Comparison of ENCODE assay signal across 8 cellular contexts in the genomic region with DNA sequence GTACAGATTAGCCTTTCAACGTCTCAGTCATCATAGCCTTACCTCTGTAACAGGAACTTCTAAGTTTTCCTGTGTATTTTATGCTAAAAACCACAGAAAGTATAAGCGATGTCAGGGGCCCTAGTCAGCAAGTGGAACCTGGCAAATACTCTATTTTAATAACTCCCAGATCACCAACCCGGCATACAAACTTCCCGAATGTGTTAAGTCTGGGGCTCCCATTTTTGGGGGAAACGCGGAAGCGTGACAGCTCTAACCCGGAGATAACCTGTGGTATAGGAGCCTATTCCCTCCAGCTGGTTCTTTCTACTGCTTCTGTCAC. TPM values are rescaled to one million over a fixed set of nuclear protein-coding genes. Genes with fewer than 3 reads are reported as not detected.
DNase-seq lines count a peak whose midpoint lies in the region; ATAC-seq and TF ChIP-seq lines count a peak whose summit lies in the region.

No MANE protein-coding gene starts in this region.

- H3K4me1 ChIP-seq in BLaER1 (peaks cover 27% of the 10 kb centered on the region), colonic mucosa (no peaks in the 10 kb centered on the region)

- H4K20me1 ChIP-seq in BLaER1 = peaks cover 52% of the 10 kb centered on the region

- no peaks in the 10 kb centered on the region for H3K9me3 Mint-ChIP-seq in nephron progenitor cell

- peak overlapping the region; percentile 79 for H3K4me2 ChIP-seq in BLaER1

- no peak for ATAC-seq in GM18502 (IDR thresholded peaks at IDR 0.05; ENCODE audit: poor library complexity, unreplicated experiment)
- no peak for ATAC-seq in GM18511 (IDR thresholded peaks at IDR 0.05; ENCODE audit: unreplicated experiment)

- H3K4me3 ChIP-seq in BLaER1 (peak overlapping the region; percentile 91), colonic mucosa (peak overlapping the region; percentile 74)

- peaks cover 25% of the 10 kb centered on the region for H3K27me3 Mint-ChIP-seq in nephron progenitor cell (ENCODE audit: low read depth, poor library complexity)

- H3K27me3 ChIP-seq in BLaER1 (no peaks in the 10 kb centered on the region), colonic mucosa (no peaks in the 10 kb centered on the region)

- H3K27ac ChIP-seq in BLaER1 (peak overlapping the region; percentile 90), KOPT-K1 (ENCODE audit: low read depth, low read length, poor library complexity, severe bottlenecking) (peak overlapping the region; percentile 87), colonic mucosa (peak overlapping the region; percentile 51)

- peaks cover 28% of the 10 kb centered on the region for H3K36me3 Mint-ChIP-seq in nephron progenitor cell (ENCODE audit: low read depth)

- H3K4me3 Mint-ChIP-seq in nephron progenitor cell = peak overlapping the region; percentile 99

- H3K27ac Mint-ChIP-seq in nephron progenitor cell = peak overlapping the region; percentile 96

- intact Hi-C loops in colonic mucosa (cut with DNase I) = loop anchor here (5.0 kb wide), 1 partner anchor 204 kb away; the partner anchor contains the start of gene RNU4ATAC

- H3K36me3 ChIP-seq in BLaER1 = peaks cover 44% of the 10 kb centered on the region
- peaks cover 43% of the 10 kb centered on the region for H3K36me3 ChIP-seq in KOPT-K1 (ENCODE audit: insufficient read depth, low read length)
- H3K36me3 ChIP-seq in colonic mucosa = no peaks in the 10 kb centered on the region

- H3K9me3 ChIP-seq in BLaER1 (no peaks in the 10 kb centered on the region), KOPT-K1 (ENCODE audit: insufficient read depth, low read length, poor library complexity, severe bottlenecking) (no peaks in the 10 kb centered on the region), colonic mucosa (no peaks in the 10 kb centered on the region)

- no peak for TF ChIP-seq CTCF in colonic mucosa (IDR thresholded peaks at IDR 0.05)
- TF ChIP-seq CTCF in nephron progenitor cell (IDR thresholded peaks at IDR 0.05) = no peak

- DNase-seq in colonic mucosa = no peak
- no peak for DNase-seq in nephron progenitor cell
- DNase-seq in GF-D8 (lab: John Stamatoyannopoulos, UW) = no peak
- DNase-seq in globus pallidus (ENCODE audit: low spot score) = no peak

- H3K9ac ChIP-seq in BLaER1 = peak overlapping the region; percentile 94
- H3K9ac ChIP-seq in colonic mucosa (ENCODE audit: low read depth in 2 of 2, low read length in 2 of 2) = peak overlapping the region; percentile 91 to 97

- peaks cover 26% of the 10 kb centered on the region for H3K4me1 Mint-ChIP-seq in nephron progenitor cell

RNA-seq across cellular contexts. Expression of gene NIFK, which starts 0.6 kb away (rescaled TPM):
- 10 to 100 TPM; 32.9 to 57.7 TPM for total RNA-seq in colonic mucosa

RNA-seq across cellular contexts. Expression of gene TSN, which starts 19.4 kb away (rescaled TPM):
- 10 to 100 TPM; 48.0 to 69.0 TPM for total RNA-seq in colonic mucosa
